Comparison of ENCODE assay signal across 11 cellular contexts in genomic region chr6:13787146-13787545, GRCh38. TPM values are rescaled to one million over a fixed set of nuclear protein-coding genes. Genes with fewer than 3 reads are reported as not detected.
DNase-seq lines count a peak whose midpoint lies in the region; ATAC-seq, FAIRE-seq and TF ChIP-seq lines count a peak whose summit lies in the region.
"Had no signal": no experiment of that assay in that cellular context is flagged by ENCODE, and none has a peak within 500 bp of the region (broad histone marks: within the 10 kb centered on the region; RNA-seq: fewer than 3 reads in every experiment).

No MANE protein-coding gene starts in this region.

- FAIRE-seq in kidney (lab: Jason Lieb, UNC), result no peak

- H3K27ac Mint-ChIP-seq in WTC11, result peak overlapping the region; percentile 60

- H3K4me3 Mint-ChIP-seq in WTC11, result no peak overlapping the region

- H2AFZ ChIP-seq in GM23248 (peak overlapping the region; percentile 50), fibroblast of lung (ENCODE audit: low read length) (peak overlapping the region; percentile 8), osteoblast (ENCODE audit: low read length) (peak overlapping the region; percentile 53)

- peak overlapping the region; percentile 37 for H3K4me3 ChIP-seq in GM23248
- H3K4me3 ChIP-seq in fibroblast of lung (replicated peaks in 1 of 4; ENCODE audit: control extremely low read depth in 1 of 4, insufficient read depth in 1 of 4, low read depth in 3 of 4, low read length in 4 of 4), result peak overlapping the region in 1 of 4 experiments; percentile 40
- H3K4me3 ChIP-seq in osteoblast (ENCODE audit: insufficient read depth, low read length), result peak overlapping the region; percentile 10
- H3K4me3 ChIP-seq in kidney (ENCODE audit: low read length in 2 of 2), result no peak overlapping the region
- H3K4me3 ChIP-seq: lower lobe of right lung had no signal

- H3K4me1 Mint-ChIP-seq in WTC11, result peaks cover 9% of the 10 kb centered on the region

- peak overlapping the region; percentile 59 for H3K4me2 ChIP-seq in GM23248 (ENCODE audit: unreplicated experiment)
- H3K4me2 ChIP-seq in fibroblast of lung (ENCODE audit: extremely low read depth, insufficient read depth, low read length), result no peak overlapping the region
- H3K4me2 ChIP-seq in osteoblast (ENCODE audit: insufficient read depth, low read length), result peak overlapping the region; percentile 52

- H3K36me3 ChIP-seq in GM23248 (ENCODE audit: low read depth) (no peaks in the 10 kb centered on the region), fibroblast of lung (ENCODE audit: control insufficient read depth, insufficient read depth, low read length) (no peaks in the 10 kb centered on the region), osteoblast (ENCODE audit: insufficient read depth, low read length) (no peaks in the 10 kb centered on the region), kidney (ENCODE audit: control insufficient read depth in 1 of 2, insufficient read depth in 2 of 2, low read length in 2 of 2) (peaks cover 4 to 18% of the 10 kb centered on the region in 2 donors)

- H3K27me3 Mint-ChIP-seq in WTC11 (ENCODE audit: low read depth), result no peaks in the 10 kb centered on the region

- CTCF ChIA-PET in WTC11 (lab: Charles Lee), result interaction anchor here (2.4 kb wide), 1 partner anchor 17 kb away, joined by 7 read pairs; no protein-coding TSS in a partner anchor

- H3K9me3 ChIP-seq in GM23248 (ENCODE audit: low read depth) (no peaks in the 10 kb centered on the region), fibroblast of lung (ENCODE audit: control insufficient read depth, insufficient read depth, low read depth, low read length) (no peaks in the 10 kb centered on the region), osteoblast (ENCODE audit: low read depth, low read length) (no peaks in the 10 kb centered on the region), kidney (ENCODE audit: control insufficient read depth in 1 of 2, low read length in 2 of 2) (no peaks in the 10 kb centered on the region)
- H3K9me3 ChIP-seq: lower lobe of right lung had no signal

- intact Hi-C loops in kidney (cut with DNase I), result no loop called here

- no peaks in the 10 kb centered on the region for H3K27me3 ChIP-seq in GM23248 (replicated peaks; ENCODE audit: insufficient read depth)
- H3K27me3 ChIP-seq in fibroblast of lung (ENCODE audit: control insufficient read depth, insufficient read depth, low read length), result no peaks in the 10 kb centered on the region
- no peaks in the 10 kb centered on the region for H3K27me3 ChIP-seq in osteoblast (ENCODE audit: insufficient read depth, low read length)

- POLR2A ChIA-PET in WTC11 (lab: Charles Lee), result no interaction called here

- H3F3A ChIP-seq in GM23248 (ENCODE audit: insufficient read depth), result no peaks in the 10 kb centered on the region

- H3K79me2 ChIP-seq in GM23248 (ENCODE audit: insufficient read depth) (no peaks in the 10 kb centered on the region), fibroblast of lung (ENCODE audit: control insufficient read depth, insufficient read depth, low read length) (no peaks in the 10 kb centered on the region), osteoblast (ENCODE audit: insufficient read depth, low read length) (no peaks in the 10 kb centered on the region)

- peaks cover 23% of the 10 kb centered on the region for H3K36me3 Mint-ChIP-seq in WTC11

- peaks cover 5% of the 10 kb centered on the region; the same call in 1 of the 2 replicates for H3K4me1 ChIP-seq in GM23248 (ENCODE audit: insufficient read depth)
- H3K4me1 ChIP-seq in fibroblast of lung (ENCODE audit: control insufficient read depth, extremely low read depth, insufficient read depth, low read length), result no peaks in the 10 kb centered on the region
- no peaks in the 10 kb centered on the region for H3K4me1 ChIP-seq in osteoblast (ENCODE audit: insufficient read depth, low read length)
- no peaks in the 10 kb centered on the region for H3K4me1 ChIP-seq in kidney (ENCODE audit: control insufficient read depth in 1 of 2, insufficient read depth in 1 of 2, low read depth in 1 of 2, low read length in 2 of 2)
- H3K4me1 ChIP-seq: lower lobe of right lung had no signal

- H3K27ac ChIP-seq in GM23248 (peak overlapping the region; percentile 9; the same call in 1 of the 2 replicates), fibroblast of lung (ENCODE audit: insufficient read depth, low read length) (no peak overlapping the region), osteoblast (ENCODE audit: low read depth, low read length) (no peak overlapping the region), kidney (ENCODE audit: low read depth in 2 of 2, low read length in 2 of 2) (no peak overlapping the region)
- H3K27ac ChIP-seq: lower lobe of right lung had no signal

- H3K9me3 Mint-ChIP-seq in WTC11, result peaks cover 6% of the 10 kb centered on the region

- no peak for TF ChIP-seq CTCF in WTC11 (IDR thresholded peaks at IDR 0.05)
- TF ChIP-seq CTCF in fibroblast of lung (conservative IDR thresholded peaks at IDR 0.05 in 1 of 2, IDR thresholded peaks at IDR 0.05 in 1 of 2; ENCODE audit: low read depth in 1 of 2, low read length in 2 of 2), result no peak
- no peak for TF ChIP-seq CTCF in osteoblast (IDR thresholded peaks at IDR 0.05; ENCODE audit: extremely low read depth, low read depth, low read length)
- TF ChIP-seq CTCF in kidney (IDR thresholded peaks at IDR 0.05; ENCODE audit: borderline replicate concordance, extremely low read depth, insufficient read depth), result no peak

- H4K20me1 ChIP-seq in GM23248 (ENCODE audit: insufficient read depth) (no peaks in the 10 kb centered on the region), fibroblast of lung (ENCODE audit: control insufficient read depth, extremely low read depth, insufficient read depth, low read length) (no peaks in the 10 kb centered on the region), osteoblast (ENCODE audit: insufficient read depth, low read length) (no peaks in the 10 kb centered on the region)

- no peak for ATAC-seq in WTC11
- no peak for ATAC-seq in HG03571 (IDR thresholded peaks at IDR 0.05; ENCODE audit: unreplicated experiment)
- ATAC-seq in HG03460 (IDR thresholded peaks at IDR 0.05; ENCODE audit: unreplicated experiment), result no peak

- H3K9me2 ChIP-seq in GM23248 (ENCODE audit: insufficient read depth), result no peaks in the 10 kb centered on the region

- H3K9ac ChIP-seq in GM23248 (peak overlapping the region; percentile 34), fibroblast of lung (ENCODE audit: insufficient read depth, low read length) (no peak overlapping the region), kidney (ENCODE audit: low read length in 2 of 2) (no peak overlapping the region)

- DNase-seq in GM23248, result peak; percentile 67
- DNase-seq in WTC11 (ENCODE audit: low spot score), result no peak
- peak in 1 of 2 donors; percentile 82 for DNase-seq in fibroblast of lung (ENCODE audit: low read depth in 2 of 2)
- no peak for DNase-seq in osteoblast (ENCODE audit: insufficient read length, low spot score, missing footprints)
- no peak for DNase-seq in kidney
- DNase-seq in NCI-H69 (lab: John Stamatoyannopoulos, UW), result no peak
- DNase-seq: activated CD4-positive, CD25-positive, alpha-beta regulatory T cell treated with anti-CD3 and anti-CD28 coated beads, Interleukin-2, amount 50 U/mL, for 72 hours; effector CD8-positive, alpha-beta T cell; lower lobe of right lung had no signal

- WGBS in GM23248 (ENCODE audit: low coverage in 1 of 2, low lambda C conversion rate in 2 of 2, missing lambda C conversion rate in 2 of 2), 2 experiments, result 26 to 27% methylated on average over 8 of the region's 8 CpGs

- in situ Hi-C loops in GM23248 (cut with MboI), result no loop called here

TF ChIP-seq in WTC11, 78 proteins besides CTCF, POLR2A, EP300 and RAD21:
- TF ChIP-seq JAZF1 (CRISPR knock-in tag; IDR thresholded peaks at IDR 0.05) (no peak), NR2C2 (CRISPR knock-in tag; IDR thresholded peaks at IDR 0.05) (no peak), MAX (CRISPR knock-in tag; IDR thresholded peaks at IDR 0.05) (no peak), USF1 (CRISPR knock-in tag; IDR thresholded peaks at IDR 0.05) (no peak)

RNA-seq across cellular contexts. Expression of gene MCUR1, which starts 27.2 kb away (rescaled TPM):
- total RNA-seq in GM23248 (2014; rRNA removed; shearing (Covaris generic)), result 11.1 and 13.6 TPM in 2 replicates
- polyA plus RNA-seq in GM23248 (2016; fragmentation: Nextera tagmentation; extraction: Ambion mirVana) (27.9 and 28.3 TPM in 2 replicates), fibroblast of lung (11.3 and 12.4 TPM in 2 replicates), kidney (ENCODE audit: insufficient read depth, low read depth, low replicate concordance) (39.8 TPM)
- total RNA-seq in WTC11 (2021) (28.1 to 31.6 TPM (median 30.4 TPM) in 3 replicates), fibroblast of lung (6.3 and 7.4 TPM in 2 replicates), osteoblast (13.6 and 14.8 TPM in 2 replicates), kidney (24.1 TPM)
- polyA plus RNA-seq in fibroblast of lung (2012), result 12.0 and 13.1 TPM in 2 replicates
- 1.8 and 2.7 TPM in 2 replicates for polyA minus RNA-seq in fibroblast of lung (ENCODE audit: low replicate concordance)

Comparison
In these comparisons a context has a peak if more than half of its experiments do, and no peak if none do; other contexts are left out.
1. H3K4me3 ChIP-seq: peak in GM23248 (single experiment) and osteoblast (single experiment); none in kidney (0 of 2).
2. Peak in every context shown above with its lines, with median percentiles within 50 percentile points of each other: H2AFZ ChIP-seq.